ENCODE assay signal across 33 cellular contexts in genomic region chr11:38577769-38578168, GRCh38.
"Had no signal": no experiment of that assay in that cellular context is flagged by ENCODE, and none has a peak within 500 bp of the region (broad histone marks: within the 10 kb centered on the region; RNA-seq: fewer than 3 reads in every experiment).

No MANE protein-coding gene starts in this region.

- DNase-seq: activated effector memory CD4-positive, alpha-beta T cell treated with anti-CD3 and anti-CD28 coated beads, Interleukin-2, amount 50 U/mL, for 16 hours; activated effector memory CD4-positive, alpha-beta T cell treated with Interleukin-2 at 50 U/mL for 16 hours; activated gamma-delta T cell; activated gamma-delta T cell treated with Interleukin-2 at 50 U/mL for 16 hours; activated naive CD4-positive, alpha-beta T cell; activated naive CD4-positive, alpha-beta T cell treated with anti-CD3 and anti-CD28 coated beads for 36 hours; activated naive CD4-positive, alpha-beta T cell treated with anti-CD3 and anti-CD28 coated beads, Interleukin-2, amount 10 ng/mL, durations not matched to agents 7 days and 5 days; activated naive CD4-positive, alpha-beta T cell treated with anti-CD3 and anti-CD28 coated beads, Interleukin-2, amount 50 U/mL, for 16 hours; activated naive CD4-positive, alpha-beta T cell treated with Interleukin-2 at 50 U/mL for 16 hours; activated naive CD8-positive, alpha-beta T cell treated with anti-CD3 and anti-CD28 coated beads for 36 hours; activated naive CD8-positive, alpha-beta T cell treated with anti-CD3 and anti-CD28 coated beads, Interleukin-2, amount 10 ng/mL, durations not matched to agents 7 days and 5 days; activated naive CD8-positive, alpha-beta T cell treated with anti-CD3 and anti-CD28 coated beads, Interleukin-2, amount 50 U/mL, for 24 hours; activated T-cell treated with anti-CD3 and anti-CD28 coated beads, Interleukin-2, amount 50 U/mL, for 24 hours; activated T-cell treated with anti-CD3 and anti-CD28 coated beads, Interleukin-2, amount 50 U/mL, for 4 hours; activated T-cell treated with anti-CD3 and anti-CD28 coated beads, Interleukin-2, amount 50 U/mL, for 48 hours; activated T-cell treated with anti-CD3 and anti-CD28 coated beads, Interleukin-2, amount 50 U/mL, for 72 hours; adrenal gland; amniotic stem cell; amygdala; anterior cingulate cortex; aorta; body of pancreas; brain microvascular endothelial cell; caudate nucleus; central memory CD4-positive, alpha-beta T cell; cerebellar nuclear complex had no signal

- H3K27ac ChIP-seq: adrenal gland, ascending aorta, body of pancreas, brain microvascular endothelial cell, breast epithelium, cardiac muscle cell had no signal

- H3K4me3 ChIP-seq: adrenal gland, ascending aorta, body of pancreas, breast epithelium, cardiac muscle cell had no signal

- H3K4me1 ChIP-seq: adrenal gland, ascending aorta, body of pancreas, breast epithelium had no signal

- H3K36me3 ChIP-seq: adrenal gland, ascending aorta, brain microvascular endothelial cell, breast epithelium, cardiac muscle cell had no signal

- H3K27me3 ChIP-seq: adrenal gland, ascending aorta, body of pancreas, brain microvascular endothelial cell, breast epithelium, cardiac muscle cell had no signal

- FAIRE-seq: astrocyte, bronchial epithelial cell had no signal

- H3K9me3 ChIP-seq: adrenal gland had no signal

- ATAC-seq: activated naive CD4-positive, alpha-beta T cell treated with anti-CD3 and anti-CD28 coated beads, Interleukin-2, amount 50 U/mL, for 72 hours; activated naive CD8-positive, alpha-beta T cell treated with anti-CD3 and anti-CD28 coated beads, Interleukin-2, amount 50 U/mL, for 24 hours; activated T-cell treated with anti-CD3 and anti-CD28 coated beads, Interleukin-2, amount 50 U/mL, for 4 hours; activated T-cell treated with anti-CD3 and anti-CD28 coated beads, Interleukin-2, amount 50 U/mL, for 72 hours; activated T-helper 17 cell treated with anti-CD3 and anti-CD28 coated beads, Interleukin-2, amount 50 U/mL, for 72 hours; body of pancreas had no signal
